Comparison of ENCODE assay signal across 20 cellular contexts in the genomic region with DNA sequence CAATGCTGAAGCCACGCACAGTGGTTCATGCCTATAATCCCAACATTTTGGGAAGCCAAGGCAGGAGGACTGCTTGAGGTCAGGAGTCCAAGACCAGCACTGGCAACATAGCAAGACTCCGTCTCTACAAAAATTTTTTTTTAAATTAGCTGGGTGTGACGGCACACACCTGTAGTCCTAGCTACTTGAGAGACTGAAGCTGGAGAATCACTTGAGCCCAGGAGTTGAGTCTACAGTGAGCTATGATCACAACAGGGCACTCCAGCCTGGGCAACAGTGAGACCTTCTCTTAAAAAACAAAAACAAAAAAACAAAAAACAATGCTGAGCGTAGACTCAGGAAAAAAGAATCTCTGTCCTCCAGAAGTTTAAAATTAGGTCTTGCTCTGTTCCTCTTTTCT. TPM values are rescaled to one million over a fixed set of nuclear protein-coding genes. Genes with fewer than 3 reads are reported as not detected.
DNase-seq lines count a peak whose midpoint lies in the region; ATAC-seq and TF ChIP-seq lines count a peak whose summit lies in the region.
"Had no signal": no experiment of that assay in that cellular context is flagged by ENCODE, and none has a peak within 500 bp of the region (broad histone marks: within the 10 kb centered on the region; RNA-seq: fewer than 3 reads in every experiment).

No MANE protein-coding gene starts in this region.

- H3K27ac Mint-ChIP-seq in activated T-helper 17 cell treated with anti-CD3 and anti-CD28 coated beads, Interleukin-2, amount 50 U/mL, for 72 hours, result no peak overlapping the region

- H3K36me3 Mint-ChIP-seq in activated T-helper 17 cell treated with anti-CD3 and anti-CD28 coated beads, Interleukin-2, amount 50 U/mL, for 72 hours (ENCODE audit: low read depth), result peaks cover 100% of the 10 kb centered on the region

- H3K9ac ChIP-seq in BLaER1 treated with 17β-estradiol and CSF1 and Interleukin-3, amounts not matched to agents 10 nM and 100 nM, result peak overlapping the region in 3 of 11 experiments; percentile 48 to 77 (median 70); a peak in 5 of 22 replicates
- H3K9ac ChIP-seq in DND-41 (ENCODE audit: low read depth, low read length), result no peak overlapping the region
- H3K9ac ChIP-seq: parathyroid adenoma had no signal

- H3K79me2 ChIP-seq in DND-41 (ENCODE audit: insufficient read depth, low read length), result peaks cover 100% of the 10 kb centered on the region

- H3K9me3 Mint-ChIP-seq in activated T-helper 17 cell treated with anti-CD3 and anti-CD28 coated beads, Interleukin-2, amount 50 U/mL, for 72 hours, result no peaks in the 10 kb centered on the region
- H3K9me3 Mint-ChIP-seq: brain; naive thymus-derived CD4-positive, alpha-beta T cell had no signal

- H3K4me2 ChIP-seq in BLaER1 treated with 17β-estradiol and CSF1 and Interleukin-3, amounts not matched to agents 10 nM and 100 nM, result peak overlapping the region in 10 of 11 experiments; percentile 2 to 98 (median 35); a peak in 15 of 22 replicates
- peak overlapping the region; percentile 26; the same call in 1 of the 2 replicates for H3K4me2 ChIP-seq in DND-41 (ENCODE audit: insufficient read depth, low read length)

- DNase-seq in DND-41, result no peak
- no peak for DNase-seq in psoas muscle
- DNase-seq in DMS153 treated with DMSO at 0.1 percent for 48 hours (lab: John Stamatoyannopoulos, UW; ENCODE audit: unreplicated experiment), result no peak
- DNase-seq: activated CD4-positive, alpha-beta T cell treated with anti-CD3 and anti-CD28 coated beads, Interleukin-2, amount 50 U/mL, for 48 hours; activated T-cell treated with anti-CD3 and anti-CD28 coated beads, Interleukin-2, amount 50 U/mL, for 48 hours; dermis blood vessel endothelial cell; foreskin keratinocyte; mesenchymal stem cell; naive thymus-derived CD4-positive, alpha-beta T cell; NCI-H524 treated with DMSO at 0.1 percent for 48 hours; SIG-M5; stimulated activated CD4-positive, alpha-beta T cell treated with anti-CD3 and anti-CD28 coated beads, Interleukin-2, amount 100 ng/mL, for 48 hours had no signal

- no peak for ATAC-seq in DND-41 (ENCODE audit: insufficient read depth, low read depth)
- no peak for ATAC-seq in activated T-helper 17 cell treated with anti-CD3 and anti-CD28 coated beads, Interleukin-2, amount 50 U/mL, for 72 hours (replicated peaks)
- ATAC-seq in psoas muscle, result no peak
- ATAC-seq in HG03175 (IDR thresholded peaks at IDR 0.05; ENCODE audit: unreplicated experiment), result no peak
- ATAC-seq in GM18520 (IDR thresholded peaks at IDR 0.05; ENCODE audit: unreplicated experiment), result no peak
- ATAC-seq: foreskin keratinocyte; naive thymus-derived CD4-positive, alpha-beta T cell had no signal

- 84 to 92% (median 90%) methylated on average over 4 of the region's 4 CpGs for WGBS in psoas muscle, 3 donors

- peak overlapping the region in 4 of 11 experiments; percentile 80 to 96 (median 90); a peak in 7 of 22 replicates for H3K27ac ChIP-seq in BLaER1 treated with 17β-estradiol and CSF1 and Interleukin-3, amounts not matched to agents 10 nM and 100 nM
- H3K27ac ChIP-seq in DND-41 (ENCODE audit: low read length) (no peak overlapping the region), psoas muscle (peak overlapping the region; percentile 52)
- H3K27ac ChIP-seq: foreskin keratinocyte, parathyroid adenoma, VCaP had no signal

- TF ChIP-seq CTCF in DND-41 (IDR thresholded peaks at IDR 0.05; ENCODE audit: borderline replicate concordance, extremely low read depth, low read length, poor library complexity, severe bottlenecking) (no peak), psoas muscle (IDR thresholded peaks at IDR 0.05) (no peak)

- peak overlapping the region; percentile 48 for H3K4me3 Mint-ChIP-seq in activated T-helper 17 cell treated with anti-CD3 and anti-CD28 coated beads, Interleukin-2, amount 50 U/mL, for 72 hours

- peaks cover 63 to 83% (median 80%) of the 10 kb centered on the region in 11 experiments for H3K36me3 ChIP-seq in BLaER1 treated with 17β-estradiol and CSF1 and Interleukin-3, amounts not matched to agents 10 nM and 100 nM
- H3K36me3 ChIP-seq in DND-41 (ENCODE audit: insufficient read depth, low read length) (peaks cover 76% of the 10 kb centered on the region), psoas muscle (ENCODE audit: insufficient read depth in 1 of 2, low read depth in 1 of 2) (peaks cover 6 to 54% of the 10 kb centered on the region in 2 donors)

- H2AFZ ChIP-seq in DND-41 (ENCODE audit: low read depth, low read length), result no peak overlapping the region
- H2AFZ ChIP-seq: parathyroid adenoma had no signal

- H3K4me1 ChIP-seq in BLaER1 treated with 17β-estradiol and CSF1 and Interleukin-3, amounts not matched to agents 10 nM and 100 nM, result peaks cover 40 to 89% (median 62%) of the 10 kb centered on the region in 10 experiments
- H3K4me1 ChIP-seq in DND-41 (ENCODE audit: insufficient read depth, low read length) (peaks cover 64% of the 10 kb centered on the region), psoas muscle (peaks cover 66% of the 10 kb centered on the region)

- H3K27me3 Mint-ChIP-seq in activated T-helper 17 cell treated with anti-CD3 and anti-CD28 coated beads, Interleukin-2, amount 50 U/mL, for 72 hours, result no peaks in the 10 kb centered on the region
- H3K27me3 Mint-ChIP-seq: naive thymus-derived CD4-positive, alpha-beta T cell had no signal

- H3K9me3 ChIP-seq in BLaER1 treated with 17β-estradiol and CSF1 and Interleukin-3, amounts not matched to agents 10 nM and 100 nM (replicated peaks in 1 of 11), result no peaks in the 10 kb centered on the region
- no peaks in the 10 kb centered on the region for H3K9me3 ChIP-seq in DND-41 (ENCODE audit: insufficient read depth, low read length, severe bottlenecking)
- H3K9me3 ChIP-seq in psoas muscle, result no peaks in the 10 kb centered on the region

- H3K4me3 ChIP-seq in BLaER1 treated with 17β-estradiol and CSF1 and Interleukin-3, amounts not matched to agents 10 nM and 100 nM, result peak overlapping the region in 3 of 10 experiments; percentile 3 to 30 (median 12); a peak in 2 of 20 replicates
- H3K4me3 ChIP-seq in DND-41 (ENCODE audit: low read depth in 1 of 2, low read length in 2 of 2) (no peak overlapping the region), psoas muscle (no peak overlapping the region)
- H3K4me3 ChIP-seq: skin epidermis had no signal

- H3K27me3 ChIP-seq in BLaER1 treated with 17β-estradiol and CSF1 and Interleukin-3, amounts not matched to agents 10 nM and 100 nM, result no peaks in the 10 kb centered on the region
- H3K27me3 ChIP-seq in DND-41 (ENCODE audit: insufficient read depth, low read length, poor library complexity), result no peaks in the 10 kb centered on the region
- H3K27me3 ChIP-seq in psoas muscle (ENCODE audit: insufficient read depth in 3 of 3, low read length in 2 of 3), result no peaks in the 10 kb centered on the region
- H3K27me3 ChIP-seq: foreskin keratinocyte had no signal

- peaks cover 18 to 98% (median 83%) of the 10 kb centered on the region in 11 experiments; a peak in 21 of 22 replicates for H4K20me1 ChIP-seq in BLaER1 treated with 17β-estradiol and CSF1 and Interleukin-3, amounts not matched to agents 10 nM and 100 nM
- peaks cover 48% of the 10 kb centered on the region; the same call in 1 of the 2 replicates for H4K20me1 ChIP-seq in DND-41 (ENCODE audit: insufficient read depth, low read length)

- peaks cover 51% of the 10 kb centered on the region for H3K4me1 Mint-ChIP-seq in activated T-helper 17 cell treated with anti-CD3 and anti-CD28 coated beads, Interleukin-2, amount 50 U/mL, for 72 hours

- intact Hi-C loops in psoas muscle (cut with DNase I), result loop anchor here (5.0 kb wide), 2 partner anchors 33 to 73 kb away; no protein-coding TSS in a partner anchor

RNA-seq across cellular contexts. Expression of a gene that starts 6.1 kb away (rescaled TPM):
- total RNA-seq in activated T-helper 17 cell treated with anti-CD3 and anti-CD28 coated beads, Interleukin-2, amount 50 U/mL, for 72 hours, result 10 to 100 TPM; 63.9 to 65.1 TPM
- total RNA-seq in psoas muscle, result 10 to 100 TPM; 34.2 to 85.5 (median 50.4) TPM
- polyA plus RNA-seq in psoas muscle, result 10 to 100 TPM; 32.7 to 67.2 (median 38.1) TPM
